ENCODE assay signal across 1 cellular context in genomic region chr19:48896191-48896720, GRCh38.
TF ChIP-seq lines count a peak whose summit lies in the region.

No MANE protein-coding gene starts in this region.

TF ChIP-seq in SK-N-SH, 30 proteins besides CTCF, POLR2A, EP300 and RAD21 (continued from another document):
- TF ChIP-seq TEAD4 (IDR thresholded peaks at IDR 0.05; ENCODE audit: borderline replicate concordance, insufficient read depth) (no peak), USF2 (IDR thresholded peaks at IDR 0.05; ENCODE audit: borderline replicate concordance, low read depth, low read length) (no peak), SIN3A (IDR thresholded peaks at IDR 0.05; ENCODE audit: borderline replicate concordance, low read depth, low read length) (no peak), POLR2AphosphoS5 (IDR thresholded peaks at IDR 0.05; ENCODE audit: low read depth, low read length) (no peak), FOXM1 (IDR thresholded peaks at IDR 0.05; ENCODE audit: low read depth) (no peak), GABPA (IDR thresholded peaks at IDR 0.05; ENCODE audit: low read depth) (no peak), YY1 (IDR thresholded peaks at IDR 0.05; ENCODE audit: low read depth) (no peak), MAX (IDR thresholded peaks at IDR 0.05; ENCODE audit: low read depth) (no peak), ZBTB33 (IDR thresholded peaks at IDR 0.05; ENCODE audit: borderline replicate concordance, low read depth) (no peak)
